In genomic region chr19:51500931-51501330, GRCh38 we compare ENCODE assay signal across 14 cellular contexts. TPM values are rescaled to one million over a fixed set of nuclear protein-coding genes. Genes with fewer than 3 reads are reported as not detected.
"Had no signal": no experiment of that assay in that cellular context is flagged by ENCODE, and none has a peak within 500 bp of the region (broad histone marks: within the 10 kb centered on the region; RNA-seq: fewer than 3 reads in every experiment).

No MANE protein-coding gene starts in this region.

RNA-seq across cellular contexts. Expression of gene SIGLEC12, which starts 0.7 kb away (rescaled TPM):
- total RNA-seq: fibroblast of villous mesenchyme; gastrocnemius medialis; naive thymus-derived CD8-positive, alpha-beta T cell; progenitor cell of endocrine pancreas; subcutaneous adipose tissue; testis; vagina had no signal
- polyA plus RNA-seq: pancreas had no signal

RNA-seq across cellular contexts. Expression of gene CEACAM18, which starts 22.6 kb away (rescaled TPM):
- total RNA-seq: esophagus muscularis mucosa; fibroblast of villous mesenchyme; gastrocnemius medialis; heart right ventricle; lower leg skin; naive thymus-derived CD8-positive, alpha-beta T cell; pancreas; progenitor cell of endocrine pancreas; right cardiac atrium; subcutaneous adipose tissue; testis; tibial nerve; upper lobe of right lung; vagina had no signal
- polyA plus RNA-seq: heart right ventricle; naive thymus-derived CD8-positive, alpha-beta T cell; pancreas; right cardiac atrium had no signal

RNA-seq across cellular contexts. Expression of gene SIGLEC6, which starts 30.5 kb away (rescaled TPM):
- total RNA-seq: fibroblast of villous mesenchyme, progenitor cell of endocrine pancreas had no signal
- polyA plus RNA-seq: heart right ventricle; naive thymus-derived CD8-positive, alpha-beta T cell; right cardiac atrium had no signal

RNA-seq across cellular contexts. Expression of gene SIGLEC8, which starts 42.7 kb away (rescaled TPM):
- total RNA-seq: fibroblast of villous mesenchyme; naive thymus-derived CD8-positive, alpha-beta T cell; progenitor cell of endocrine pancreas; right cardiac atrium; vagina had no signal
- polyA plus RNA-seq: heart right ventricle; naive thymus-derived CD8-positive, alpha-beta T cell; right cardiac atrium had no signal
